ENCODE assay signal across 14 cellular contexts in the genomic region with DNA sequence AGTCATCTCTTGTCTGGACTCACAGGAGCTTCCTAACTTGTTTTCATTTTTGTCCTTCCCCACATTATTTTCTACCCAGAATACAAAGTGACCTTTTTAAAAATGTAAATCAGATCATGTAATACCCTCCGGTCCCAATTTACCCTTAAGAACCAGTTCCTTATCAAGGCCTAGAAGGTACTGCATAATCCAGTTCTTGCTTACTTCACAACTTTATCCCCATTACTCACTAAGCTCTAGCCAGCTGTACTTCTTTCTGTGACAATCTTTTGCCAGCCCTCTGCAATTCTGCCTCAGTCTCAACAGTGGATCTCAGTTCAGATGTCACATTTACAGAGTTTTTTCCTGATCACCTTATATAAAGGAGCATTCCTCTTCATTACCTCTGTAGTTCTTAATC. TPM values are rescaled to one million over a fixed set of nuclear protein-coding genes. Genes with fewer than 3 reads are reported as not detected.
DNase-seq lines count a peak whose midpoint lies in the region; ATAC-seq, FAIRE-seq and TF ChIP-seq lines count a peak whose summit lies in the region.
"Had no signal": no experiment of that assay in that cellular context is flagged by ENCODE, and none has a peak within 500 bp of the region (broad histone marks: within the 10 kb centered on the region; RNA-seq: fewer than 3 reads in every experiment).

No MANE protein-coding gene starts in this region.

- no peak overlapping the region for H3K14ac ChIP-seq in IMR-90 (replicated peaks; ENCODE audit: low read depth, low read length)

- no peak overlapping the region for H2AK5ac ChIP-seq in IMR-90 (ENCODE audit: low read depth, low read length)

- DNase-seq in CD4-positive, alpha-beta T cell = no peak
- DNase-seq in IMR-90 = no peak
- DNase-seq in astrocyte (ENCODE audit: low read depth) = no peak
- DNase-seq in naive thymus-derived CD8-positive, alpha-beta T cell = no peak
- no peak for DNase-seq in NOMO-1 (lab: John Stamatoyannopoulos, UW; ENCODE audit: unreplicated experiment in 2 of 2)
- DNase-seq: activated T-cell treated with anti-CD3 and anti-CD28 coated beads, Interleukin-2, amount 50 U/mL, for 1 hour; C1 segment of cervical spinal cord; KBM-7; NCI-H2081 treated with DMSO at 0.1 percent for 48 hours; nephron progenitor cell; T-helper 9 cell had no signal

- no peak for TF ChIP-seq POLR2A in IMR-90 (IDR thresholded peaks at IDR 0.05; ENCODE audit: low read depth, low read length)

- H4K20me1 ChIP-seq in IMR-90 (ENCODE audit: insufficient read depth, low read length) (peaks cover 92% of the 10 kb centered on the region), astrocyte (ENCODE audit: insufficient read depth, low read length) (peaks cover 95% of the 10 kb centered on the region)

- intact Hi-C loops in CD4-positive, alpha-beta T cell (cut with DNase I, micrococcal nuclease) = loop anchor here in 1 of 2 experiments (1.0 kb wide), 1 partner anchor 10 kb away; no protein-coding TSS in a partner anchor
- intact Hi-C loops in IMR-90 (cut with micrococcal nuclease) = no loop called here

- no peak for TF ChIP-seq RAD21 in IMR-90 (IDR thresholded peaks at IDR 0.05; ENCODE audit: low read length)

- no peak overlapping the region for H2AK9ac ChIP-seq in IMR-90 (replicated peaks; ENCODE audit: low read depth, low read length, poor library complexity)

- no peak for FAIRE-seq in astrocyte (lab: Jason Lieb, UNC)

- H3K4me2 ChIP-seq in IMR-90 (ENCODE audit: low read depth, low read length) (no peak overlapping the region), astrocyte (ENCODE audit: low read length) (no peak overlapping the region)

- H3K79me1 ChIP-seq in IMR-90 (ENCODE audit: low read depth in 1 of 2, low read length in 2 of 2) = peaks cover 0 to 38% of the 10 kb centered on the region in 2 experiments; a peak in 2 of 4 replicates

- BruUV-seq in IMR-90 (replicated peaks; lab: Mats Ljungman, UMichigan) = no TSS peak

- H3K56ac ChIP-seq in IMR-90 (ENCODE audit: extremely low read depth, insufficient read depth, low read length) = no peak overlapping the region

- peak overlapping the region; percentile 73 for H2BK5ac ChIP-seq in IMR-90 (ENCODE audit: low read depth, low read length, poor library complexity, severe bottlenecking)

- peaks cover 100% of the 10 kb centered on the region for H3K79me2 ChIP-seq in astrocyte (ENCODE audit: insufficient read depth, low read length)

- no peak overlapping the region for H4K5ac ChIP-seq in IMR-90 (ENCODE audit: low read depth, low read length)

- H3K27ac ChIP-seq in CD4-positive, alpha-beta T cell (ENCODE audit: low read depth, low read length) = no peak overlapping the region
- H3K27ac ChIP-seq in IMR-90 (ENCODE audit: insufficient read depth, low read length) = no peak overlapping the region
- H3K27ac ChIP-seq in astrocyte (ENCODE audit: low read depth, low read length) = no peak overlapping the region

- 0 out of 2 replicates have a peak overlapping the region, but pooled peaks have one; percentile 12 for H3K23ac ChIP-seq in IMR-90 (ENCODE audit: low read depth, low read length)

- peak overlapping the region; percentile 49 for H3K4me3 Mint-ChIP-seq in CD4-positive, alpha-beta T cell
- H3K4me3 Mint-ChIP-seq in astrocyte (ENCODE audit: unreplicated experiment) = peak overlapping the region; percentile 27
- H3K4me3 Mint-ChIP-seq in naive thymus-derived CD8-positive, alpha-beta T cell = peak overlapping the region; percentile 34 to 99 (median 66)
- H3K4me3 Mint-ChIP-seq: nephron progenitor cell had no signal

- peaks cover 13% of the 10 kb centered on the region for H3K9me1 ChIP-seq in IMR-90 (ENCODE audit: insufficient read depth, low read length)

- no peak overlapping the region; the same call in 1 of the 2 replicates for H3K18ac ChIP-seq in IMR-90 (ENCODE audit: low read depth, low read length)

- ATAC-seq in CD4-positive, alpha-beta T cell (ENCODE audit: poor library complexity) = no peak
- ATAC-seq in IMR-90 (ENCODE audit: low read depth) = 0 out of 2 replicates have a peak, but pooled peaks have one; percentile 18
- no peak for ATAC-seq in naive thymus-derived CD8-positive, alpha-beta T cell
- no peak for ATAC-seq in HG03045 (IDR thresholded peaks at IDR 0.05; ENCODE audit: unreplicated experiment)
- ATAC-seq in GM18517 (IDR thresholded peaks at IDR 0.05; ENCODE audit: unreplicated experiment) = no peak
- no peak for ATAC-seq in HG02798 (IDR thresholded peaks at IDR 0.05; ENCODE audit: poor library complexity, unreplicated experiment)

- H3K4me1 ChIP-seq in IMR-90 (ENCODE audit: control insufficient read depth, insufficient read depth, low read length) (peaks cover 19% of the 10 kb centered on the region), astrocyte (ENCODE audit: insufficient read depth, low read length) (peaks cover 11% of the 10 kb centered on the region)

- H3K36me3 ChIP-seq in IMR-90 (ENCODE audit: control insufficient read depth, insufficient read depth, low read length) (peaks cover 7% of the 10 kb centered on the region), astrocyte (ENCODE audit: insufficient read depth, low read length) (peaks cover 4% of the 10 kb centered on the region)

- no peak overlapping the region for H3K4me3 ChIP-seq in IMR-90 (ENCODE audit: insufficient read depth, low read depth, low read length)
- no peak overlapping the region for H3K4me3 ChIP-seq in astrocyte (ENCODE audit: insufficient read depth, low read depth, low read length)

- no peak overlapping the region for H3K4ac ChIP-seq in IMR-90 (ENCODE audit: low read depth, low read length)

- no peaks in the 10 kb centered on the region for H3K27me3 Mint-ChIP-seq in CD4-positive, alpha-beta T cell
- H3K27me3 Mint-ChIP-seq in astrocyte (ENCODE audit: low read depth, unreplicated experiment) = no peaks in the 10 kb centered on the region
- H3K27me3 Mint-ChIP-seq in naive thymus-derived CD8-positive, alpha-beta T cell = no peaks in the 10 kb centered on the region

- H3K9ac ChIP-seq in IMR-90 (ENCODE audit: low read depth, low read length) = no peak overlapping the region
- H3K9ac ChIP-seq in astrocyte (ENCODE audit: low read length) = no peak overlapping the region

- in situ Hi-C loops in IMR-90 (cut with MboI; ENCODE audit: low sequenced_read_pairs) = no loop called here

- H3K27me3 ChIP-seq in CD4-positive, alpha-beta T cell (ENCODE audit: control insufficient read depth, insufficient read depth, low read length) = no peaks in the 10 kb centered on the region
- no peaks in the 10 kb centered on the region for H3K27me3 ChIP-seq in IMR-90 (ENCODE audit: control insufficient read depth, insufficient read depth, low read length)
- H3K27me3 ChIP-seq in astrocyte (ENCODE audit: insufficient read depth, low read length) = no peaks in the 10 kb centered on the region

- no peak overlapping the region for H4K8ac ChIP-seq in IMR-90 (ENCODE audit: low read depth in 2 of 2, low read length in 2 of 2)

- H2AFZ ChIP-seq in IMR-90 (replicated peaks; ENCODE audit: low read length, poor library complexity) (no peak overlapping the region), astrocyte (ENCODE audit: low read depth, low read length) (no peak overlapping the region)

- peak overlapping the region; percentile 37 for H3K27ac Mint-ChIP-seq in CD4-positive, alpha-beta T cell
- peak overlapping the region; percentile 87 for H3K27ac Mint-ChIP-seq in astrocyte (ENCODE audit: unreplicated experiment)
- H3K27ac Mint-ChIP-seq in naive thymus-derived CD8-positive, alpha-beta T cell = peak overlapping the region; percentile 37 to 98 (median 76)
- H3K27ac Mint-ChIP-seq: nephron progenitor cell had no signal

- H3K36me3 Mint-ChIP-seq in CD4-positive, alpha-beta T cell (ENCODE audit: low read depth) = peaks cover 85% of the 10 kb centered on the region
- peaks cover 12% of the 10 kb centered on the region for H3K36me3 Mint-ChIP-seq in astrocyte (ENCODE audit: low read depth, unreplicated experiment)
- H3K36me3 Mint-ChIP-seq in naive thymus-derived CD8-positive, alpha-beta T cell = peaks cover 16 to 73% (median 25%) of the 10 kb centered on the region in 3 donors

- no peak overlapping the region for H2BK120ac ChIP-seq in IMR-90 (ENCODE audit: low read depth, low read length)

- H2BK15ac ChIP-seq in IMR-90 (ENCODE audit: low read depth, low read length) = no peak overlapping the region

- H3K4me1 Mint-ChIP-seq in CD4-positive, alpha-beta T cell (ENCODE audit: low read depth) = peaks cover 90% of the 10 kb centered on the region
- peaks cover 50% of the 10 kb centered on the region for H3K4me1 Mint-ChIP-seq in astrocyte (ENCODE audit: low read depth, unreplicated experiment)
- peaks cover 33 to 96% (median 90%) of the 10 kb centered on the region in 4 donors for H3K4me1 Mint-ChIP-seq in naive thymus-derived CD8-positive, alpha-beta T cell

- CTCF ChIA-PET in CD4-positive, alpha-beta T cell (lab: Charles Lee) = no interaction called here
- CTCF ChIA-PET in IMR-90 (lab: Yijun Ruan, JAX) = interaction anchor here (1.2 to 1.6 kb wide), 2 partner anchors 10 to 28 kb away, joined by 3 read pairs; no protein-coding TSS in a partner anchor

- no peak overlapping the region for H4K91ac ChIP-seq in IMR-90 (ENCODE audit: insufficient read depth, low read depth, low read length)

- dilution Hi-C loops in IMR-90 (cut with HindIII; ENCODE audit: low sequenced_read_pairs, unreplicated experiment) = no loop called here

- no peaks in the 10 kb centered on the region for H3K9me3 ChIP-seq in CD4-positive, alpha-beta T cell (ENCODE audit: control insufficient read depth, low read length)
- H3K9me3 ChIP-seq in IMR-90 (ENCODE audit: control insufficient read depth, insufficient read depth, low read length) (no peaks in the 10 kb centered on the region), astrocyte (ENCODE audit: insufficient read depth, low read depth, low read length) (no peaks in the 10 kb centered on the region)

- WGBS in IMR-90 (ENCODE audit: extremely low coverage in 2 of 2, insufficient read length in 1 of 2), 2 experiments = 100% methylated on average over 1 of the region's 1 CpG; no CpG with 5 or more reads in 1 of the 2 experiments

- POLR2A ChIA-PET in CD4-positive, alpha-beta T cell (lab: Charles Lee) = interaction anchor here (0.7 to 2.9 kb wide), 5 partner anchors 10 to 185 kb away, joined by 3 to 20 read pairs (median 3); a partner anchor contains a TSS
- POLR2A ChIA-PET in IMR-90 (lab: Charles Lee; ENCODE audit: unreplicated experiment) = no interaction called here
- POLR2A ChIA-PET in naive thymus-derived CD8-positive, alpha-beta T cell (lab: Charles Lee) = interaction anchor here (1.3 kb wide), 1 partner anchor 31 kb away, joined by 3 read pairs; no protein-coding TSS in a partner anchor

- H2BK20ac ChIP-seq in IMR-90 (ENCODE audit: low read depth, low read length) = no peak overlapping the region

- H3K9me3 Mint-ChIP-seq in CD4-positive, alpha-beta T cell = peaks cover 3% of the 10 kb centered on the region
- no peaks in the 10 kb centered on the region for H3K9me3 Mint-ChIP-seq in astrocyte (ENCODE audit: unreplicated experiment)
- peaks cover 0 to 4% (median 0%) of the 10 kb centered on the region in 9 donors for H3K9me3 Mint-ChIP-seq in naive thymus-derived CD8-positive, alpha-beta T cell

- no peak for TF ChIP-seq CTCF in CD4-positive, alpha-beta T cell (IDR thresholded peaks at IDR 0.05)
- TF ChIP-seq CTCF in IMR-90 (conservative IDR thresholded peaks at IDR 0.05; ENCODE audit: low read depth, low read length) (no peak), astrocyte (IDR thresholded peaks at IDR 0.05; ENCODE audit: insufficient read depth, low read depth, low read length) (no peak)

RNA-seq across cellular contexts. Expression of a gene that starts 11.6 kb away (rescaled TPM):
- 100 to 1,000 TPM; 256 to 261 TPM for total RNA-seq in CD4-positive, alpha-beta T cell
- 200 and 262 TPM in 2 replicates for total RNA-seq in IMR-90 (2012; rRNA removed)
- polyA plus RNA-seq in IMR-90 (2012; rRNA removed) = 114 and 159 TPM in 2 replicates
- 56.5 and 87.8 TPM in 2 replicates for polyA plus RNA-seq in IMR-90 (2012; cell fraction: cytosol; rRNA removed)
- 16.7 and 90.0 TPM in 2 replicates for polyA plus RNA-seq in IMR-90 (2012; cell fraction: nucleus; rRNA removed; ENCODE audit: low replicate concordance)
- total RNA-seq in astrocyte = 209 and 216 TPM in 2 replicates
- 100 to 1,000 TPM; 254 to 288 TPM for total RNA-seq in naive thymus-derived CD8-positive, alpha-beta T cell
- 100 to 1,000 TPM; 562 to 708 (median 574) TPM for polyA plus RNA-seq in naive thymus-derived CD8-positive, alpha-beta T cell

Comparison
In these comparisons a context has a peak if more than half of its experiments do, and no peak if none do; other contexts are left out.
1. H3K27ac Mint-ChIP-seq: peak in every context shown above with its lines; median percentile 87 in astrocyte; 76 in naive thymus-derived CD8-positive, alpha-beta T cell; 37 in CD4-positive, alpha-beta T cell.